ENCODE assay signal across 8 cellular contexts in genomic region chr6:151763938-151764680, GRCh38. TPM values are rescaled to one million over a fixed set of nuclear protein-coding genes. Genes with fewer than 3 reads are reported as not detected.
DNase-seq lines count a peak whose midpoint lies in the region; ATAC-seq, FAIRE-seq and TF ChIP-seq lines count a peak whose summit lies in the region.

No MANE protein-coding gene starts in this region.

- no peak for FAIRE-seq in A549 (lab: Jason Lieb, UNC)

- peak overlapping the region; percentile 23 for H3K27ac Mint-ChIP-seq in activated T-helper 1 cell treated with anti-CD3 and anti-CD28 coated beads, Interleukin-12 subunit alpha, Interleukin-12 subunit beta, Interleukin-2, Interleukin-4 antibody, amounts not matched to agents 30 ng/mL and 10 ng/mL and 1 ng/mL, durations not matched to agents 14 hours and 24 hours and 36 hours
- H3K27ac Mint-ChIP-seq in natural killer cell treated with Interleukin-12 subunit alpha and Interleukin-12 subunit beta and Interleukin-15 and Interleukin-18, amount 100 ng/mL, for 72 hours: peak overlapping the region in 1 of 2 donors; percentile 58

- H3K4me3 Mint-ChIP-seq in activated T-helper 1 cell treated with anti-CD3 and anti-CD28 coated beads, Interleukin-12 subunit alpha, Interleukin-12 subunit beta, Interleukin-2, Interleukin-4 antibody, amounts not matched to agents 30 ng/mL and 10 ng/mL and 1 ng/mL, durations not matched to agents 14 hours and 24 hours and 36 hours: peak overlapping the region; percentile 19
- peak overlapping the region; percentile 55 for H3K4me3 Mint-ChIP-seq in natural killer cell treated with Interleukin-12 subunit alpha and Interleukin-12 subunit beta and Interleukin-15 and Interleukin-18, amount 100 ng/mL, for 72 hours

- no peaks in the 10 kb centered on the region for H3K9me3 Mint-ChIP-seq in activated T-helper 1 cell treated with anti-CD3 and anti-CD28 coated beads, Interleukin-12 subunit alpha, Interleukin-12 subunit beta, Interleukin-2, Interleukin-4 antibody, amounts not matched to agents 30 ng/mL and 10 ng/mL and 1 ng/mL, durations not matched to agents 14 hours and 24 hours and 36 hours
- H3K9me3 Mint-ChIP-seq in natural killer cell treated with Interleukin-12 subunit alpha and Interleukin-12 subunit beta and Interleukin-15 and Interleukin-18, amount 100 ng/mL, for 72 hours: no peaks in the 10 kb centered on the region

- CTCF ChIA-PET in A549 (lab: Yijun Ruan, JAX): interaction anchor here (0.7 to 3.6 kb wide), 8 partner anchors 9 to 574 kb away, joined by 3 to 24 read pairs (median 6); no protein-coding TSS in a partner anchor

- TF ChIP-seq RAD21 in A549 (conservative IDR thresholded peaks at IDR 0.05 in 1 of 2, IDR thresholded peaks at IDR 0.05 in 1 of 2): peak; percentile 49 to 58; a peak in 4 of 5 replicates

- peak overlapping the region; percentile 68 for H3K4me2 ChIP-seq in A549

- no peaks in the 10 kb centered on the region for H3K4me1 ChIP-seq in A549
- H3K4me1 ChIP-seq in transverse colon: peaks cover 0 to 4% (median 0%) of the 10 kb centered on the region in 4 donors

- TF ChIP-seq EP300 in A549 (IDR thresholded peaks at IDR 0.05) (no peak), transverse colon (IDR thresholded peaks at IDR 0.05; ENCODE audit: low read depth) (no peak)

- H3K27me3 ChIP-seq in transverse colon: no peaks in the 10 kb centered on the region

- H3K36me3 Mint-ChIP-seq in activated T-helper 1 cell treated with anti-CD3 and anti-CD28 coated beads, Interleukin-12 subunit alpha, Interleukin-12 subunit beta, Interleukin-2, Interleukin-4 antibody, amounts not matched to agents 30 ng/mL and 10 ng/mL and 1 ng/mL, durations not matched to agents 14 hours and 24 hours and 36 hours (ENCODE audit: low read depth): no peaks in the 10 kb centered on the region
- H3K36me3 Mint-ChIP-seq in natural killer cell treated with Interleukin-12 subunit alpha and Interleukin-12 subunit beta and Interleukin-15 and Interleukin-18, amount 100 ng/mL, for 72 hours: no peaks in the 10 kb centered on the region

- H3K4me1 Mint-ChIP-seq in activated T-helper 1 cell treated with anti-CD3 and anti-CD28 coated beads, Interleukin-12 subunit alpha, Interleukin-12 subunit beta, Interleukin-2, Interleukin-4 antibody, amounts not matched to agents 30 ng/mL and 10 ng/mL and 1 ng/mL, durations not matched to agents 14 hours and 24 hours and 36 hours (ENCODE audit: low read depth): peaks cover 34% of the 10 kb centered on the region
- peaks cover 9 to 12% of the 10 kb centered on the region in 2 donors for H3K4me1 Mint-ChIP-seq in natural killer cell treated with Interleukin-12 subunit alpha and Interleukin-12 subunit beta and Interleukin-15 and Interleukin-18, amount 100 ng/mL, for 72 hours (ENCODE audit: low read depth in 2 of 2)

- TF ChIP-seq CTCF in A549 (IDR thresholded peaks at IDR 0.05) (peak; percentile 53), fibroblast of villous mesenchyme (IDR thresholded peaks at IDR 0.05; ENCODE audit: insufficient read depth, low read depth, low read length) (peak; percentile 71), transverse colon (IDR thresholded peaks at IDR 0.05) (peak; percentile 18 to 48 (median 40))

- peak overlapping the region; percentile 15; the same call in 1 of the 3 replicates for H3K4me3 ChIP-seq in A549
- H3K4me3 ChIP-seq in fibroblast of villous mesenchyme (ENCODE audit: low read depth, low read length): peak overlapping the region; percentile 34
- H3K4me3 ChIP-seq in transverse colon: no peak overlapping the region

- H3K36me3 ChIP-seq in transverse colon: no peaks in the 10 kb centered on the region

- intact Hi-C loops in activated T-helper 1 cell treated with anti-CD3 and anti-CD28 coated beads, Interleukin-12 subunit alpha, Interleukin-12 subunit beta, Interleukin-2, Interleukin-4 antibody, amounts not matched to agents 30 ng/mL and 10 ng/mL and 1 ng/mL, durations not matched to agents 14 hours and 24 hours and 36 hours (cut with micrococcal nuclease): loop anchor here (2.0 kb wide), 3 partner anchors 41 to 61 kb away; no protein-coding TSS in a partner anchor
- intact Hi-C loops in transverse colon (cut with DNase I; ENCODE audit: low total_unique reads): no loop called here

- peak; percentile 99 to 100 for ATAC-seq in A549
- peak; percentile 88 for ATAC-seq in GM18498 (IDR thresholded peaks at IDR 0.05; ENCODE audit: unreplicated experiment)
- peak; percentile 72 for ATAC-seq in HG02973 (IDR thresholded peaks at IDR 0.05; ENCODE audit: unreplicated experiment)
- ATAC-seq in natural killer cell treated with Interleukin-12 subunit alpha and Interleukin-12 subunit beta and Interleukin-15 and Interleukin-18, amount 100 ng/mL, for 72 hours: peak; percentile 77 to 80

- POLR2A ChIA-PET in A549 (lab: Yijun Ruan, JAX): no interaction called here

- peak; percentile 53 to 58 for DNase-seq in A549 (ENCODE audit: low read depth in 1 of 2, low spot score in 1 of 2)
- peak; percentile 87 for DNase-seq in NCI-H226
- DNase-seq in activated T-helper 1 cell treated with anti-CD3 and anti-CD28 coated beads, Interleukin-12 subunit alpha, Interleukin-12 subunit beta, Interleukin-2, Interleukin-4 antibody, amounts not matched to agents 30 ng/mL and 10 ng/mL and 1 ng/mL, durations not matched to agents 14 hours and 24 hours and 36 hours (ENCODE audit: low spot score): no peak
- DNase-seq in fibroblast of villous mesenchyme (ENCODE audit: low read depth): peak; percentile 85
- no peak for DNase-seq in natural killer cell treated with Interleukin-12 subunit alpha and Interleukin-12 subunit beta and Interleukin-15 and Interleukin-18, amount 100 ng/mL, for 72 hours (ENCODE audit: low spot score)
- DNase-seq in transverse colon: peak; percentile 82

- WGBS in A549 (ENCODE audit: missing lambda C conversion rate): 20% methylated on average over 20 of the region's 20 CpGs
- WGBS in transverse colon (ENCODE audit: low coverage in 1 of 2), 2 donors: 13 to 27% methylated on average over 13 to 20 of the region's 20 CpGs

- H3K27me3 Mint-ChIP-seq in activated T-helper 1 cell treated with anti-CD3 and anti-CD28 coated beads, Interleukin-12 subunit alpha, Interleukin-12 subunit beta, Interleukin-2, Interleukin-4 antibody, amounts not matched to agents 30 ng/mL and 10 ng/mL and 1 ng/mL, durations not matched to agents 14 hours and 24 hours and 36 hours (ENCODE audit: insufficient read depth): peaks cover 22% of the 10 kb centered on the region
- peaks cover 19 to 40% of the 10 kb centered on the region in 2 donors for H3K27me3 Mint-ChIP-seq in natural killer cell treated with Interleukin-12 subunit alpha and Interleukin-12 subunit beta and Interleukin-15 and Interleukin-18, amount 100 ng/mL, for 72 hours

- H3K27ac ChIP-seq in A549 (no peak overlapping the region), transverse colon (peak overlapping the region in 1 of 4 donors; percentile 7)

- no peaks in the 10 kb centered on the region for H3K9me3 ChIP-seq in A549
- H3K9me3 ChIP-seq in transverse colon: no peaks in the 10 kb centered on the region

- in situ Hi-C loops in transverse colon (cut with MboI; ENCODE audit: low pct_ligation_motif_present in 1 of 4, low pct_unique_long_range_greater_than_20kb in 1 of 4, low sequenced_read_pairs in 3 of 4): loop anchor here in 1 of 4 donors (10.0 kb wide), 1 partner anchor 361 kb away; no protein-coding TSS in a partner anchor

- TF ChIP-seq POLR2A in A549 (IDR thresholded peaks at IDR 0.05; ENCODE audit: low read length): no peak
- TF ChIP-seq POLR2A in transverse colon (IDR thresholded peaks at IDR 0.05): no peak

TF ChIP-seq in A549, 52 proteins besides CTCF, POLR2A, EP300 and RAD21:
- TF ChIP-seq SMC3 (IDR thresholded peaks at IDR 0.05) (peak; percentile 50; the same call in 2 of the 3 replicates), BCL3 (IDR thresholded peaks at IDR 0.05) (no peak), GATA3 (IDR thresholded peaks at IDR 0.05; ENCODE audit: borderline replicate concordance) (no peak), NFE2L2 (conservative IDR thresholded peaks at IDR 0.05; ENCODE audit: low read length) (no peak), CEBPB (IDR thresholded peaks at IDR 0.05) (no peak), HEYL (CRISPR knock-in tag; IDR thresholded peaks at IDR 0.05) (no peak), EHF (CRISPR knock-in tag; IDR thresholded peaks at IDR 0.05) (no peak), CBX2 (IDR thresholded peaks at IDR 0.05; ENCODE audit: borderline replicate concordance, low read depth) (no peak)
- TF ChIP-seq, protein P1, sequence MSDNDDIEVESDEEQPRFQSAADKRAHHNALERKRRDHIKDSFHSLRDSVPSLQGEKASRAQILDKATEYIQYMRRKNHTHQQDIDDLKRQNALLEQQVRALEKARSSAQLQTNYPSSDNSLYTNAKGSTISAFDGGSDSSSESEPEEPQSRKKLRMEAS (IDR thresholded peaks at IDR 0.05): no peak

RNA-seq across cellular contexts. Expression of gene ESR1, which starts 43.4 kb away (rescaled TPM):
- polyA plus RNA-seq in A549 (2011; rRNA removed): not detected in 2 replicates
- not detected in 2 replicates for polyA plus RNA-seq in A549 (2012; cell fraction: cytosol; rRNA removed)
- polyA plus RNA-seq in A549 (2012; cell fraction: nucleus; rRNA removed): not detected in 2 replicates
- polyA plus RNA-seq in A549 (2017; fragmentation: RNase III; extraction: RNeasy Plus Mini Kit Qiagen cat#74134 plus additional on column Dnase treatment): not detected in 3 replicates
- not detected in 2 replicates for polyA minus RNA-seq in A549 (2011; rRNA and poly(A)+ RNA removed)
- 0.34 and 0.78 TPM in 2 replicates for total RNA-seq in activated T-helper 1 cell treated with anti-CD3 and anti-CD28 coated beads, Interleukin-12 subunit alpha, Interleukin-12 subunit beta, Interleukin-2, Interleukin-4 antibody, amounts not matched to agents 30 ng/mL and 10 ng/mL and 1 ng/mL, durations not matched to agents 14 hours and 24 hours and 36 hours
- total RNA-seq in fibroblast of villous mesenchyme: 1.9 and 2.6 TPM in 2 replicates
- 1 to 10 TPM; 2.3 to 4.9 TPM for total RNA-seq in natural killer cell treated with Interleukin-12 subunit alpha and Interleukin-12 subunit beta and Interleukin-15 and Interleukin-18, amount 100 ng/mL, for 72 hours
- under 1 TPM in 3 of 4 donors, not detected in 1; 0.37 to 0.48 (median 0.41) TPM for total RNA-seq in transverse colon

Comparison
In these comparisons a context has a peak if more than half of its experiments do, and no peak if none do; other contexts are left out.
1. DNase-seq: peak in A549 (2 of 2), NCI-H226 (single experiment), fibroblast of villous mesenchyme (single experiment) and transverse colon (single experiment); none in activated T-helper 1 cell treated with anti-CD3 and anti-CD28 coated beads, Interleukin-12 subunit alpha, Interleukin-12 subunit beta, Interleukin-2, Interleukin-4 antibody, amounts not matched to agents 30 ng/mL and 10 ng/mL and 1 ng/mL, durations not matched to agents 14 hours and 24 hours and 36 hours (single experiment) and natural killer cell treated with Interleukin-12 subunit alpha and Interleukin-12 subunit beta and Interleukin-15 and Interleukin-18, amount 100 ng/mL, for 72 hours (single experiment).
2. H3K4me3 ChIP-seq: peak in A549 (single experiment) and fibroblast of villous mesenchyme (single experiment); none in transverse colon (0 of 4).
3. Peak in every context shown above with its lines, with median percentiles within 50 percentile points of each other: ATAC-seq and CTCF ChIP-seq.